In genomic region chr14:91873476-91874265, GRCh38 we compare ENCODE assay signal across 8 cellular contexts. TPM values are rescaled to one million over a fixed set of nuclear protein-coding genes. Genes with fewer than 3 reads are reported as not detected.
A peak's percentile ranks its signal among the peaks of the same experiment; 100 is the strongest.
DNase-seq lines count a peak whose midpoint lies in the region; ATAC-seq, FAIRE-seq and TF ChIP-seq lines count a peak whose summit lies in the region.

No MANE protein-coding gene starts in this region.

- no peaks in the 10 kb centered on the region for H3K9me3 ChIP-seq in lower lobe of right lung

- no peaks in the 10 kb centered on the region for H3K36me3 Mint-ChIP-seq in IgD-negative memory B cell

- H3K27me3 ChIP-seq in lower lobe of right lung (ENCODE audit: low read depth) = no peaks in the 10 kb centered on the region

- peaks cover 29% of the 10 kb centered on the region for H3K36me3 ChIP-seq in lower lobe of right lung

- H3K4me1 Mint-ChIP-seq in IgD-negative memory B cell = peaks cover 40 to 61% (median 53%) of the 10 kb centered on the region in 3 donors

- no peak for TF ChIP-seq POLR2A in H54 (IDR thresholded peaks at IDR 0.05; ENCODE audit: low read depth, low read length)

- peak overlapping the region; percentile 81 for H3K27ac ChIP-seq in lower lobe of right lung

- H3K27ac Mint-ChIP-seq in IgD-negative memory B cell = peak overlapping the region; percentile 2 to 92 (median 64)

- H3K4me3 ChIP-seq in lower lobe of right lung = no peak overlapping the region

- TF ChIP-seq CTCF in lower lobe of right lung (IDR thresholded peaks at IDR 0.05) = no peak

- no peaks in the 10 kb centered on the region for H3K9me3 Mint-ChIP-seq in IgD-negative memory B cell

- FAIRE-seq in H54 (lab: Jason Lieb, UNC) = no peak

- DNase-seq in DMS79 treated with DMSO at 0.1 percent for 48 hours (lab: John Stamatoyannopoulos, UW) = peak; percentile 99
- peak; percentile 71 for DNase-seq in activated T-cell treated with anti-CD3 and anti-CD28 coated beads, Interleukin-2, amount 50 U/mL, for 1 hour
- DNase-seq in lower lobe of right lung = no peak
- DNase-seq in H54 (ENCODE audit: insufficient read length, low spot score) = no peak
- no peak for DNase-seq in NCI-H1694 treated with DMSO at 0.1 percent for 48 hours (lab: John Stamatoyannopoulos, UW)
- no peak for DNase-seq in hypothalamus (lab: John Stamatoyannopoulos, UW)

- H3K4me3 Mint-ChIP-seq in IgD-negative memory B cell = peak overlapping the region; percentile 9 to 93 (median 82)

- peaks cover 60% of the 10 kb centered on the region for H3K4me1 ChIP-seq in lower lobe of right lung

- no peaks in the 10 kb centered on the region for H3K27me3 Mint-ChIP-seq in IgD-negative memory B cell

- ATAC-seq in GM21390 (IDR thresholded peaks at IDR 0.05; ENCODE audit: unreplicated experiment) (peak; percentile 86), lower lobe of right lung (peak; percentile 4 to 56)

- intact Hi-C loops in lower lobe of right lung (cut with DNase I) = no loop called here

RNA-seq across cellular contexts. Expression of gene TC2N, which starts 6.3 kb away (rescaled TPM):
- polyA plus RNA-seq in IgD-negative memory B cell = 8.9 TPM
- total RNA-seq in lower lobe of right lung = 53.1 TPM

Comparison
In these comparisons a context has a peak if more than half of its experiments do, and no peak if none do; other contexts are left out.
1. DNase-seq: peak in DMS79 treated with DMSO at 0.1 percent for 48 hours (single experiment) and activated T-cell treated with anti-CD3 and anti-CD28 coated beads, Interleukin-2, amount 50 U/mL, for 1 hour (single experiment); none in lower lobe of right lung (single experiment), H54 (single experiment), NCI-H1694 treated with DMSO at 0.1 percent for 48 hours (single experiment) and hypothalamus (0 of 51).